Comparison of ENCODE assay signal across 27 cellular contexts in genomic region chr4:137299281-137299680, GRCh38.
"Had no signal": no experiment of that assay in that cellular context is flagged by ENCODE, and none has a peak within 500 bp of the region (broad histone marks: within the 10 kb centered on the region; RNA-seq: fewer than 3 reads in every experiment).

No MANE protein-coding gene starts in this region.

- H3K27ac Mint-ChIP-seq: activated CD8-positive, alpha-beta T cell treated with anti-CD3 and anti-CD28 coated beads for 36 hours; activated naive CD4-positive, alpha-beta T cell treated with anti-CD3 and anti-CD28 coated beads for 36 hours; activated naive CD4-positive, alpha-beta T cell treated with anti-CD3 and anti-CD28 coated beads, Interleukin-2, amount 50 U/mL, for 24 hours; activated naive CD8-positive, alpha-beta T cell treated with anti-CD3 and anti-CD28 coated beads for 36 hours; activated naive CD8-positive, alpha-beta T cell treated with anti-CD3 and anti-CD28 coated beads, Interleukin-2, amount 50 U/mL, for 24 hours; activated T-helper 17 cell treated with anti-CD3 and anti-CD28 coated beads, Interleukin-2, amount 50 U/mL, for 72 hours; dendritic cell treated with granulocyte-macrophage colony-stimulating factor and Interleukin-4, amounts not matched to agents 40 ng/mL and 50 ng/mL, for 4 days; WTC11 had no signal

- H3K9me3 Mint-ChIP-seq: dendritic cell treated with granulocyte-macrophage colony-stimulating factor and Interleukin-4, amounts not matched to agents 40 ng/mL and 50 ng/mL, for 4 days; WTC11 had no signal

- H3K36me3 Mint-ChIP-seq: activated naive CD4-positive, alpha-beta T cell treated with anti-CD3 and anti-CD28 coated beads, Interleukin-2, amount 50 U/mL, for 24 hours; activated naive CD8-positive, alpha-beta T cell treated with anti-CD3 and anti-CD28 coated beads for 36 hours; WTC11 had no signal

- H3K4me1 Mint-ChIP-seq: activated naive CD4-positive, alpha-beta T cell treated with anti-CD3 and anti-CD28 coated beads, Interleukin-2, amount 50 U/mL, for 24 hours; activated naive CD8-positive, alpha-beta T cell treated with anti-CD3 and anti-CD28 coated beads for 36 hours; activated naive CD8-positive, alpha-beta T cell treated with anti-CD3 and anti-CD28 coated beads, Interleukin-2, amount 50 U/mL, for 24 hours; activated T-helper 17 cell treated with anti-CD3 and anti-CD28 coated beads, Interleukin-2, amount 50 U/mL, for 72 hours; central memory CD8-positive, alpha-beta T cell had no signal

- H3K4me1 ChIP-seq: esophagus muscularis mucosa, gastrocnemius medialis, heart left ventricle had no signal

- H3K4me3 ChIP-seq: coronary artery, dorsolateral prefrontal cortex, esophagus muscularis mucosa, gastrocnemius medialis, heart left ventricle had no signal

- H3K4me3 Mint-ChIP-seq: activated CD8-positive, alpha-beta T cell treated with anti-CD3 and anti-CD28 coated beads for 36 hours; activated naive CD4-positive, alpha-beta T cell treated with anti-CD3 and anti-CD28 coated beads for 36 hours; activated naive CD4-positive, alpha-beta T cell treated with anti-CD3 and anti-CD28 coated beads, Interleukin-2, amount 50 U/mL, for 24 hours; activated naive CD8-positive, alpha-beta T cell treated with anti-CD3 and anti-CD28 coated beads for 36 hours; activated naive CD8-positive, alpha-beta T cell treated with anti-CD3 and anti-CD28 coated beads, Interleukin-2, amount 50 U/mL, for 24 hours; activated T-cell treated with anti-CD3 and anti-CD28 coated beads, Interleukin-2, amount 50 U/mL, for 4 hours; activated T-helper 17 cell treated with anti-CD3 and anti-CD28 coated beads, Interleukin-2, amount 50 U/mL, for 72 hours; central memory CD8-positive, alpha-beta T cell; dendritic cell treated with granulocyte-macrophage colony-stimulating factor and Interleukin-4, amounts not matched to agents 40 ng/mL and 50 ng/mL, for 4 days; WTC11 had no signal

- H3K36me3 ChIP-seq: brain microvascular endothelial cell, esophagus muscularis mucosa, gastrocnemius medialis, heart left ventricle had no signal

- H3K27me3 ChIP-seq: brain microvascular endothelial cell, dorsolateral prefrontal cortex, esophagus muscularis mucosa, foreskin keratinocyte, gastrocnemius medialis, heart left ventricle had no signal

- DNase-seq: activated CD4-positive, alpha-beta T cell treated with anti-CD3 and anti-CD28 coated beads for 1 hour; activated CD4-positive, alpha-beta T cell treated with anti-CD3 and anti-CD28 coated beads for 48 hours; activated CD4-positive, alpha-beta T cell treated with anti-CD3 and anti-CD28 coated beads, Interleukin-2, amount 50 U/mL, for 1 hour; activated CD4-positive, alpha-beta T cell treated with anti-CD3 and anti-CD28 coated beads, Interleukin-2, amount 50 U/mL, for 48 hours; activated CD8-positive, alpha-beta memory T cell treated with anti-CD3 and anti-CD28 coated beads for 24 hours; activated CD8-positive, alpha-beta T cell treated with anti-CD3 and anti-CD28 coated beads for 36 hours; activated effector memory CD4-positive, alpha-beta T cell treated with Interleukin-2 at 50 U/mL for 16 hours; activated naive CD4-positive, alpha-beta T cell treated with anti-CD3 and anti-CD28 coated beads for 36 hours; activated naive CD8-positive, alpha-beta T cell treated with anti-CD3 and anti-CD28 coated beads for 36 hours; activated naive CD8-positive, alpha-beta T cell treated with anti-CD3 and anti-CD28 coated beads, Interleukin-2, amount 50 U/mL, for 24 hours; activated T-cell treated with anti-CD3 and anti-CD28 coated beads, Interleukin-2, amount 50 U/mL, for 4 hours; brain microvascular endothelial cell; dorsolateral prefrontal cortex; effector memory CD4-positive, alpha-beta T cell; erythroblast; foreskin keratinocyte; gastrocnemius medialis; glutamatergic neuron; heart left ventricle; T-helper 2 cell had no signal

- H3K27ac ChIP-seq: brain microvascular endothelial cell, coronary artery, dorsolateral prefrontal cortex, esophagus muscularis mucosa, foreskin keratinocyte, gastrocnemius medialis, heart left ventricle had no signal

- ATAC-seq: activated CD8-positive, alpha-beta T cell treated with anti-CD3 and anti-CD28 coated beads for 36 hours; activated naive CD8-positive, alpha-beta T cell treated with anti-CD3 and anti-CD28 coated beads, Interleukin-2, amount 50 U/mL, for 24 hours; activated T-cell treated with anti-CD3 and anti-CD28 coated beads, Interleukin-2, amount 50 U/mL, for 4 hours; activated T-helper 17 cell treated with anti-CD3 and anti-CD28 coated beads, Interleukin-2, amount 50 U/mL, for 72 hours; foreskin keratinocyte; gastrocnemius medialis; heart left ventricle; WTC11 had no signal

- H3K27me3 Mint-ChIP-seq: activated CD8-positive, alpha-beta T cell treated with anti-CD3 and anti-CD28 coated beads for 36 hours; activated naive CD4-positive, alpha-beta T cell treated with anti-CD3 and anti-CD28 coated beads, Interleukin-2, amount 50 U/mL, for 24 hours; activated naive CD8-positive, alpha-beta T cell treated with anti-CD3 and anti-CD28 coated beads for 36 hours; activated naive CD8-positive, alpha-beta T cell treated with anti-CD3 and anti-CD28 coated beads, Interleukin-2, amount 50 U/mL, for 24 hours; activated T-helper 17 cell treated with anti-CD3 and anti-CD28 coated beads, Interleukin-2, amount 50 U/mL, for 72 hours; central memory CD8-positive, alpha-beta T cell; dendritic cell treated with granulocyte-macrophage colony-stimulating factor and Interleukin-4, amounts not matched to agents 40 ng/mL and 50 ng/mL, for 4 days had no signal
